ENCODE assay signal across 16 cellular contexts in genomic region chr2:8535398-8535755, GRCh38.
DNase-seq lines count a peak whose midpoint lies in the region; ATAC-seq and TF ChIP-seq lines count a peak whose summit lies in the region.
"Had no signal": no experiment of that assay in that cellular context is flagged by ENCODE, and none has a peak within 500 bp of the region (broad histone marks: within the 10 kb centered on the region; RNA-seq: fewer than 3 reads in every experiment).

No MANE protein-coding gene starts in this region.

- no peaks in the 10 kb centered on the region for H3K36me3 ChIP-seq in lower lobe of right lung
- H3K36me3 ChIP-seq: MG63, WERI-Rb-1 had no signal

- H3K4me1 Mint-ChIP-seq in stimulated activated naive B cell treated with anti-CD40 and anti-IgM and Interleukin-4, amounts not matched to agents 10 μg/mL and 1 μg/mL and 100 μg/mL, for 72 hours, result peaks cover 44 to 59% of the 10 kb centered on the region in 2 donors

- peak overlapping the region; percentile 25 for H3K27ac Mint-ChIP-seq in stimulated activated naive B cell treated with anti-CD40 and anti-IgM and Interleukin-4, amounts not matched to agents 10 μg/mL and 1 μg/mL and 100 μg/mL, for 72 hours

- TF ChIP-seq CTCF in HL-60 (IDR thresholded peaks at IDR 0.05; ENCODE audit: insufficient read depth, low read length) (no peak), lower lobe of right lung (IDR thresholded peaks at IDR 0.05) (no peak)

- H3K27me3 ChIP-seq in HL-60 (ENCODE audit: insufficient read depth, poor library complexity, severe bottlenecking) (no peaks in the 10 kb centered on the region), lower lobe of right lung (ENCODE audit: low read depth) (no peaks in the 10 kb centered on the region)
- H3K27me3 ChIP-seq: MG63 had no signal

- H3K36me3 Mint-ChIP-seq in stimulated activated naive B cell treated with anti-CD40 and anti-IgM and Interleukin-4, amounts not matched to agents 10 μg/mL and 1 μg/mL and 100 μg/mL, for 72 hours, result peaks cover 13% of the 10 kb centered on the region in 2 donors

- peak in 1 of 2 donors; percentile 5 for ATAC-seq in lower lobe of right lung
- peak; percentile 6 to 21 for ATAC-seq in stimulated activated naive B cell treated with anti-CD40 and anti-IgM and Interleukin-4, amounts not matched to agents 10 μg/mL and 1 μg/mL and 100 μg/mL, for 72 hours (replicated peaks)

- DNase-seq in HL-60 (ENCODE audit: low read depth in 1 of 2, low spot score in 1 of 2) (no peak), lower lobe of right lung (no peak), NCI-H774 (lab: John Stamatoyannopoulos, UW) (no peak), NCI-H526 (lab: John Stamatoyannopoulos, UW) (no peak), ecto neural progenitor cell (ENCODE audit: low spot score) (no peak), NCI-H146 treated with DMSO at 0.1 percent for 48 hours (lab: John Stamatoyannopoulos, UW; ENCODE audit: unreplicated experiment) (no peak)
- no peak for DNase-seq in stimulated activated naive B cell treated with anti-CD40 and anti-IgM and Interleukin-4, amounts not matched to agents 10 μg/mL and 1 μg/mL and 100 μg/mL, for 72 hours
- DNase-seq: activated T-cell treated with anti-CD3 and anti-CD28 coated beads, Interleukin-2, amount 50 U/mL, for 1 hour; COR-L47; HCEC 1CT; naive thymus-derived CD4-positive, alpha-beta T cell; SHP77 treated with DMSO at 0.1 percent for 48 hours; stimulated activated naive CD8-positive, alpha-beta T cell treated with anti-CD3 and anti-CD28 coated beads, Interleukin-15, Interleukin-2, amounts not matched to agents 100 U/mL and 50 U/mL, for 24 hours; WERI-Rb-1 had no signal

- H3K4me1 ChIP-seq in lower lobe of right lung, result peaks cover 65% of the 10 kb centered on the region

- H3K27ac ChIP-seq in HL-60 (replicated peaks) (peak overlapping the region; percentile 97), angular gyrus (ENCODE audit: low read depth, low read length) (peak overlapping the region; percentile 87), lower lobe of right lung (peak overlapping the region; percentile 77)
- H3K27ac ChIP-seq: WERI-Rb-1 had no signal

- no peak overlapping the region for H3K4me3 ChIP-seq in HL-60 (replicated peaks; ENCODE audit: insufficient read depth, low read length)
- no peak overlapping the region for H3K4me3 ChIP-seq in lower lobe of right lung
- H3K4me3 ChIP-seq: MG63 had no signal

- peak overlapping the region in 1 of 2 donors; percentile 62 for H3K4me3 Mint-ChIP-seq in stimulated activated naive B cell treated with anti-CD40 and anti-IgM and Interleukin-4, amounts not matched to agents 10 μg/mL and 1 μg/mL and 100 μg/mL, for 72 hours
- H3K4me3 Mint-ChIP-seq: naive thymus-derived CD4-positive, alpha-beta T cell had no signal

- peaks cover 10% of the 10 kb centered on the region for H3K9me3 ChIP-seq in lower lobe of right lung

- intact Hi-C loops in lower lobe of right lung (cut with DNase I), result no loop called here

- peaks cover 27 to 36% of the 10 kb centered on the region in 2 donors for H3K27me3 Mint-ChIP-seq in stimulated activated naive B cell treated with anti-CD40 and anti-IgM and Interleukin-4, amounts not matched to agents 10 μg/mL and 1 μg/mL and 100 μg/mL, for 72 hours
- H3K27me3 Mint-ChIP-seq: naive thymus-derived CD4-positive, alpha-beta T cell had no signal

- H3K9me3 Mint-ChIP-seq in stimulated activated naive B cell treated with anti-CD40 and anti-IgM and Interleukin-4, amounts not matched to agents 10 μg/mL and 1 μg/mL and 100 μg/mL, for 72 hours, result peaks cover 13 to 15% of the 10 kb centered on the region in 2 donors
